8 cellular contexts compared by ENCODE assay signal in genomic region chr22:20703816-20704609, GRCh38.
DNase-seq lines count a peak whose midpoint lies in the region; ATAC-seq and TF ChIP-seq lines count a peak whose summit lies in the region.
"Not testable (repeated sequence)": the region's sequence is repeated elsewhere in the genome, so short reads cannot be mapped to it uniquely, and the experiment has no call there.

No MANE protein-coding gene starts in this region.

- 3% methylated on average over 5 of the region's 79 CpGs for WGBS in suprapubic skin

- ATAC-seq in HG03025 (IDR thresholded peaks at IDR 0.05; ENCODE audit: low FRiP score, unreplicated experiment), result peak; percentile 5

- in situ Hi-C loops in brain microvascular endothelial cell (cut with HindIII; ENCODE audit: low pct_ligation_motif_present, low sequenced_read_pairs), result not testable (repeated sequence)

- not testable (repeated sequence) for H3K27me3 ChIP-seq in brain microvascular endothelial cell (replicated peaks); right atrium auricular region; suprapubic skin
- peaks cover 39% of the 10 kb centered on the region for H3K27me3 ChIP-seq in neutrophil

- H3K4me3 ChIP-seq in brain microvascular endothelial cell (ENCODE audit: low read depth, low read length), result not testable (repeated sequence)
- H3K4me3 ChIP-seq in right atrium auricular region (peak overlapping the region; percentile 62 to 68), neutrophil (ENCODE audit: low read depth in 1 of 2, low read length in 1 of 2) (peak overlapping the region; percentile 43 to 81), suprapubic skin (peak overlapping the region; percentile 58)

- H3K27ac ChIP-seq in brain microvascular endothelial cell, right atrium auricular region, neutrophil, suprapubic skin: not testable (repeated sequence)

- TF ChIP-seq CTCF in brain microvascular endothelial cell (IDR thresholded peaks at IDR 0.05; ENCODE audit: low read depth, low read length, missing control alignments), result peak; percentile 1
- TF ChIP-seq CTCF in right atrium auricular region (IDR thresholded peaks at IDR 0.05); neutrophil (IDR thresholded peaks at IDR 0.05): not testable (repeated sequence)
- TF ChIP-seq CTCF in suprapubic skin (IDR thresholded peaks at IDR 0.05), result peak in 1 of 2 donors; percentile 7

- not testable (repeated sequence) for H3K36me3 ChIP-seq in brain microvascular endothelial cell (replicated peaks); right atrium auricular region; suprapubic skin
- H3K36me3 ChIP-seq in neutrophil, result peaks cover 12% of the 10 kb centered on the region

- not testable (repeated sequence) for H3K9me3 ChIP-seq in right atrium auricular region, neutrophil, suprapubic skin

- DNase-seq in Daoy (ENCODE audit: low read depth), result peak; percentile 17
- peak; percentile 21 for DNase-seq in NCI-H82 (lab: John Stamatoyannopoulos, UW)
- peak; percentile 11 to 12 for DNase-seq in activated CD4-positive, alpha-beta T cell treated with anti-CD3 and anti-CD28 coated beads, Interleukin-2, amount 50 U/mL, for 48 hours
- DNase-seq in brain microvascular endothelial cell; right atrium auricular region (ENCODE audit: low spot score); suprapubic skin (ENCODE audit: low spot score in 2 of 2): not testable (repeated sequence)

- not testable (repeated sequence) for H3K4me1 ChIP-seq in right atrium auricular region
- H3K4me1 ChIP-seq in neutrophil (ENCODE audit: control insufficient read depth in 1 of 2, insufficient read depth in 1 of 2, low read depth in 1 of 2, low read length in 1 of 2), result peaks cover 4 to 16% of the 10 kb centered on the region in 2 experiments
- peaks cover 11% of the 10 kb centered on the region for H3K4me1 ChIP-seq in suprapubic skin

- not testable (repeated sequence) for TF ChIP-seq EP300 in suprapubic skin (IDR thresholded peaks at IDR 0.05)

- TF ChIP-seq POLR2A in suprapubic skin (IDR thresholded peaks at IDR 0.05), result not testable (repeated sequence)
